14 cellular contexts compared by ENCODE assay signal in the genomic region with DNA sequence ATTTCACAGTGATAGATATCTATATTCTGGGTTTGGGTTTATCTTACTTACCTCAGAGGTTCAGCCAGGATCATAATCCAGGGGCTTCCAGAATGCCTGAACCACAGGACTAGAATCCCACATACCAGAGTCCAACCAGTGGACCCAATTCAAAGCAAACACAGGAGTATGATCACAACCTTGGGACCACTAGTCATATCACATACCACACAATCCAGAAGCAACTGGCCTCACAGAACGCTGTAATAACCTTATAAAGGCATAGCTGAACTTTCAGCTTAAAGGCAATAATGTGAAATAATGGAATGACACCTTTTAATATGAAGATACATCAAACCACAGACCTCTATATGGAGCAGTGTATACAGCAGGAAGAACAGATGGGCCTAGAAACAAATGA. TPM values are rescaled to one million over a fixed set of nuclear protein-coding genes. Genes with fewer than 3 reads are reported as not detected.
DNase-seq lines count a peak whose midpoint lies in the region; ATAC-seq and TF ChIP-seq lines count a peak whose summit lies in the region.
"Had no signal": no experiment of that assay in that cellular context is flagged by ENCODE, and none has a peak within 500 bp of the region (broad histone marks: within the 10 kb centered on the region; RNA-seq: fewer than 3 reads in every experiment).

No MANE protein-coding gene starts in this region.

- peaks cover 20% of the 10 kb centered on the region for H3K36me3 Mint-ChIP-seq in CD8-positive, alpha-beta T cell
- H3K36me3 Mint-ChIP-seq in endodermal cell (ENCODE audit: low read depth): peaks cover 5% of the 10 kb centered on the region

- H3K4me1 Mint-ChIP-seq in CD8-positive, alpha-beta T cell (ENCODE audit: low read depth): peaks cover 65% of the 10 kb centered on the region
- H3K4me1 Mint-ChIP-seq in endodermal cell: peaks cover 5% of the 10 kb centered on the region

- no peak overlapping the region for H3K27ac ChIP-seq in CD8-positive, alpha-beta T cell (ENCODE audit: low read depth, low read length)
- H3K27ac ChIP-seq in endodermal cell (ENCODE audit: low read depth, low read length): no peak overlapping the region
- H3K27ac ChIP-seq in neutrophil: peak overlapping the region; percentile 39
- H3K27ac ChIP-seq in esophagus squamous epithelium: no peak overlapping the region
- H3K27ac ChIP-seq: suprapubic skin had no signal

- no peaks in the 10 kb centered on the region for H3K27me3 Mint-ChIP-seq in CD8-positive, alpha-beta T cell (ENCODE audit: low read depth)
- no peaks in the 10 kb centered on the region for H3K27me3 Mint-ChIP-seq in endodermal cell (ENCODE audit: insufficient read depth)

- peaks cover 18% of the 10 kb centered on the region for H3K4me1 ChIP-seq in CD8-positive, alpha-beta T cell (ENCODE audit: insufficient read depth, low read length)
- H3K4me1 ChIP-seq in endodermal cell (ENCODE audit: control insufficient read depth, insufficient read depth, low read length): no peaks in the 10 kb centered on the region
- peaks cover 0 to 18% of the 10 kb centered on the region in 2 experiments for H3K4me1 ChIP-seq in neutrophil (ENCODE audit: control insufficient read depth in 1 of 2, insufficient read depth in 1 of 2, low read depth in 1 of 2, low read length in 1 of 2)
- H3K4me1 ChIP-seq in esophagus squamous epithelium: peaks cover 0 to 12% (median 0%) of the 10 kb centered on the region in 3 donors

- H3K27ac Mint-ChIP-seq in CD8-positive, alpha-beta T cell: peak overlapping the region; percentile 21
- H3K27ac Mint-ChIP-seq in endodermal cell: peak overlapping the region; percentile 27

- POLR2A ChIA-PET in CD8-positive, alpha-beta T cell (lab: Charles Lee): no interaction called here

- TF ChIP-seq CTCF in CD8-positive, alpha-beta T cell (IDR thresholded peaks at IDR 0.05): no peak
- TF ChIP-seq CTCF in endodermal cell (conservative IDR thresholded peaks at IDR 0.05) (no peak), neutrophil (IDR thresholded peaks at IDR 0.05) (no peak), esophagus squamous epithelium (IDR thresholded peaks at IDR 0.05) (no peak)

- ATAC-seq in CD8-positive, alpha-beta T cell: no peak
- no peak for ATAC-seq in GM21786 (IDR thresholded peaks at IDR 0.05; ENCODE audit: unreplicated experiment)

- CTCF ChIA-PET in CD8-positive, alpha-beta T cell (lab: Charles Lee): interaction anchor here (1.8 kb wide), 1 partner anchor 20 kb away, joined by 8 read pairs; no protein-coding TSS in a partner anchor

- H3K9ac ChIP-seq in endodermal cell (ENCODE audit: extremely low read depth, low read length, poor library complexity, severe bottlenecking): no peak overlapping the region

- no peak overlapping the region for H3K4me3 Mint-ChIP-seq in CD8-positive, alpha-beta T cell
- H3K4me3 Mint-ChIP-seq in endodermal cell: no peak overlapping the region

- 89% methylated on average over 1 of the region's 1 CpG; no CpG with 5 or more reads in 1 of the 2 experiments for WGBS in endodermal cell (ENCODE audit: insufficient coverage in 1 of 2, insufficient read length in 1 of 2), 2 experiments
- 91 to 100% methylated on average over 1 of the region's 1 CpG for WGBS in esophagus squamous epithelium, 2 donors

- DNase-seq in CD8-positive, alpha-beta T cell: no peak
- DNase-seq in NCI-H226 (peak; percentile 17), endodermal cell (no peak), esophagus squamous epithelium (lab: John Stamatoyannopoulos, UW) (no peak), SHP77 treated with DMSO at 0.1 percent for 48 hours (lab: John Stamatoyannopoulos, UW) (no peak)
- no peak for DNase-seq in activated CD4-positive, alpha-beta T cell treated with anti-CD3 and anti-CD28 coated beads, Interleukin-2, amount 50 U/mL, for 1 hour
- DNase-seq: activated CD4-positive, alpha-beta T cell treated with anti-CD3 and anti-CD28 coated beads for 48 hours; anterior cingulate cortex; erythroblast; NCI-H1436; NCI-H82 had no signal

- H3K9me3 ChIP-seq in CD8-positive, alpha-beta T cell (ENCODE audit: low read length): no peaks in the 10 kb centered on the region
- H3K9me3 ChIP-seq in endodermal cell (ENCODE audit: control insufficient read depth, low read length) (no peaks in the 10 kb centered on the region), neutrophil (no peaks in the 10 kb centered on the region), esophagus squamous epithelium (no peaks in the 10 kb centered on the region)
- H3K9me3 ChIP-seq: suprapubic skin had no signal

- intact Hi-C loops in CD8-positive, alpha-beta T cell (cut with DNase I, micrococcal nuclease): no loop called here
- intact Hi-C loops in esophagus squamous epithelium (cut with DNase I): no loop called here

- no peaks in the 10 kb centered on the region for H3K9me3 Mint-ChIP-seq in CD8-positive, alpha-beta T cell
- peaks cover 4% of the 10 kb centered on the region for H3K9me3 Mint-ChIP-seq in endodermal cell

- H3K27me3 ChIP-seq in CD8-positive, alpha-beta T cell (ENCODE audit: insufficient read depth, low read length): no peaks in the 10 kb centered on the region
- H3K27me3 ChIP-seq in endodermal cell (ENCODE audit: control insufficient read depth, insufficient read depth, low read length, poor library complexity, severe bottlenecking) (no peaks in the 10 kb centered on the region), neutrophil (no peaks in the 10 kb centered on the region), esophagus squamous epithelium (no peaks in the 10 kb centered on the region)
- H3K27me3 ChIP-seq: suprapubic skin had no signal

- TF ChIP-seq POLR2A in esophagus squamous epithelium (IDR thresholded peaks at IDR 0.05): no peak

- no peaks in the 10 kb centered on the region for H3K36me3 ChIP-seq in CD8-positive, alpha-beta T cell (ENCODE audit: insufficient read depth, low read length)
- H3K36me3 ChIP-seq in endodermal cell (ENCODE audit: control insufficient read depth, insufficient read depth, low read length): no peaks in the 10 kb centered on the region
- H3K36me3 ChIP-seq in neutrophil: no peaks in the 10 kb centered on the region
- H3K36me3 ChIP-seq in esophagus squamous epithelium: no peaks in the 10 kb centered on the region
- H3K36me3 ChIP-seq: suprapubic skin had no signal

- no peak overlapping the region for H3K4me3 ChIP-seq in CD8-positive, alpha-beta T cell (ENCODE audit: low read depth, low read length)
- no peak overlapping the region for H3K4me3 ChIP-seq in endodermal cell (ENCODE audit: low read length)
- H3K4me3 ChIP-seq in neutrophil (ENCODE audit: low read depth in 1 of 2, low read length in 1 of 2): no peak overlapping the region
- no peak overlapping the region for H3K4me3 ChIP-seq in esophagus squamous epithelium
- H3K4me3 ChIP-seq: suprapubic skin had no signal

RNA-seq across cellular contexts. Expression of a gene that starts 25.3 kb away (rescaled TPM):
- total RNA-seq in CD8-positive, alpha-beta T cell: 10 to 100 TPM; 64.3 to 71.7 TPM
- 10 to 100 TPM; 19.2 to 24.0 TPM for total RNA-seq in endodermal cell
- polyA plus RNA-seq in endodermal cell (2013, experiment 1 of 2): 17.4 TPM
- 15.6 TPM for polyA plus RNA-seq in endodermal cell (2013, experiment 2 of 2)
- total RNA-seq in esophagus squamous epithelium: 10 to 100 TPM; 10.2 to 26.5 (median 13.7) TPM
